In genomic region chrX:38850807-38851533, GRCh38 we compare ENCODE assay signal across 25 cellular contexts. TPM values are rescaled to one million over a fixed set of nuclear protein-coding genes. Genes with fewer than 3 reads are reported as not detected.
DNase-seq lines count a peak whose midpoint lies in the region; ATAC-seq, FAIRE-seq and TF ChIP-seq lines count a peak whose summit lies in the region.
"Had no signal": no experiment of that assay in that cellular context is flagged by ENCODE, and none has a peak within 500 bp of the region (broad histone marks: within the 10 kb centered on the region; RNA-seq: fewer than 3 reads in every experiment).

No MANE protein-coding gene starts in this region.

- H3K36me3 Mint-ChIP-seq in chondrocyte (ENCODE audit: low read depth) = no peaks in the 10 kb centered on the region
- H3K36me3 Mint-ChIP-seq: IgD-negative memory B cell had no signal

- WGBS in pancreas, 2 donors = 72 to 74% methylated on average over 6 of the region's 6 CpGs
- 75% methylated on average over 5 to 6 of the region's 6 CpGs for WGBS in gastroesophageal sphincter (ENCODE audit: low coverage in 1 of 2), 2 donors

- H3K9me3 ChIP-seq in left ventricle myocardium inferior (replicated peaks) (no peaks in the 10 kb centered on the region), pancreas (no peaks in the 10 kb centered on the region), gastroesophageal sphincter (no peaks in the 10 kb centered on the region)
- H3K9me3 ChIP-seq: SK-N-SH had no signal

- TF ChIP-seq EP300 in gastroesophageal sphincter (IDR thresholded peaks at IDR 0.05) = no peak

- ATAC-seq in pancreas (no peak), HG02588 (IDR thresholded peaks at IDR 0.05; ENCODE audit: unreplicated experiment) (no peak), gastroesophageal sphincter (no peak)
- ATAC-seq: Panc1 had no signal

- no peaks in the 10 kb centered on the region for H3K27me3 ChIP-seq in left ventricle myocardium inferior (ENCODE audit: low read depth)
- peaks cover 0 to 23% (median 0%) of the 10 kb centered on the region in 4 donors for H3K27me3 ChIP-seq in pancreas
- no peaks in the 10 kb centered on the region for H3K27me3 ChIP-seq in gastroesophageal sphincter

- FAIRE-seq in GM12891 (lab: Jason Lieb, UNC) (peak; percentile 51), pancreas (lab: Jason Lieb, UNC) (peak; percentile 5)
- FAIRE-seq: D721Med, H1 had no signal

- H3K4me1 ChIP-seq in left ventricle myocardium inferior = no peaks in the 10 kb centered on the region
- peaks cover 0 to 4% (median 0%) of the 10 kb centered on the region in 3 donors for H3K4me1 ChIP-seq in pancreas
- no peaks in the 10 kb centered on the region for H3K4me1 ChIP-seq in gastroesophageal sphincter

- DNase-seq in GM12891 (ENCODE audit: insufficient read length, low spot score) (no peak), caudate nucleus (lab: John Stamatoyannopoulos, UW) (peak in 2 of 61 donors; percentile 0 to 16), left ventricle myocardium inferior (no peak), pancreas (no peak), chondrocyte (ENCODE audit: low spot score) (no peak)
- no peak for DNase-seq in stimulated activated CD4-positive, alpha-beta T cell treated with anti-CD3 and anti-CD28 coated beads, Interleukin-1b, Interleukin-23, amount 100 ng/mL, for 48 hours
- DNase-seq: DMS53, HCEC 1CT, MM.1S, NCI-H1092, NCI-H1417 treated with DMSO at 0.1 percent for 48 hours, NCI-H1694 treated with DMSO at 0.1 percent for 48 hours, NCI-H2081, NCI-H2227 treated with DMSO at 0.1 percent for 48 hours, NCI-H526 treated with DMSO at 0.1 percent for 48 hours, SK-N-SH had no signal

- no peak overlapping the region for H3K27ac Mint-ChIP-seq in chondrocyte (ENCODE audit: unreplicated experiment)
- H3K27ac Mint-ChIP-seq: IgD-negative memory B cell had no signal

- H3K36me3 ChIP-seq in left ventricle myocardium inferior (no peaks in the 10 kb centered on the region), pancreas (no peaks in the 10 kb centered on the region), gastroesophageal sphincter (no peaks in the 10 kb centered on the region)

- TF ChIP-seq CTCF in left ventricle myocardium inferior (IDR thresholded peaks at IDR 0.05; ENCODE audit: borderline replicate concordance) = no peak
- no peak for TF ChIP-seq CTCF in pancreas (IDR thresholded peaks at IDR 0.05)
- TF ChIP-seq CTCF in chondrocyte (IDR thresholded peaks at IDR 0.05) = no peak
- TF ChIP-seq CTCF in gastroesophageal sphincter (IDR thresholded peaks at IDR 0.05) = no peak

- no peaks in the 10 kb centered on the region for H3K27me3 Mint-ChIP-seq in chondrocyte (ENCODE audit: low read depth)
- H3K27me3 Mint-ChIP-seq: IgD-negative memory B cell had no signal

- H3K4me3 Mint-ChIP-seq in chondrocyte (ENCODE audit: unreplicated experiment) = no peak overlapping the region
- H3K4me3 Mint-ChIP-seq: IgD-negative memory B cell had no signal

- TF ChIP-seq POLR2A in GM12891 (IDR thresholded peaks at IDR 0.05; ENCODE audit: low read depth, low read length) (no peak), gastroesophageal sphincter (IDR thresholded peaks at IDR 0.05) (no peak)

- H3K4me3 ChIP-seq in left ventricle myocardium inferior = no peak overlapping the region
- no peak overlapping the region for H3K4me3 ChIP-seq in pancreas
- H3K4me3 ChIP-seq in gastroesophageal sphincter = no peak overlapping the region

- intact Hi-C loops in left ventricle myocardium inferior (cut with micrococcal nuclease) = no loop called here
- intact Hi-C loops in pancreas (cut with DNase I) = no loop called here

- peak overlapping the region; percentile 71 for H3K27ac ChIP-seq in caudate nucleus (ENCODE audit: low read depth, low read length)
- H3K27ac ChIP-seq in left ventricle myocardium inferior (replicated peaks) = peak overlapping the region; percentile 82
- H3K27ac ChIP-seq in pancreas = no peak overlapping the region
- no peak overlapping the region for H3K27ac ChIP-seq in gastroesophageal sphincter
- H3K27ac ChIP-seq: HL-60, KMS-11, RWPE1 had no signal

- peaks cover 4% of the 10 kb centered on the region for H3K9me3 Mint-ChIP-seq in chondrocyte (ENCODE audit: low read depth)
- H3K9me3 Mint-ChIP-seq: IgD-negative memory B cell had no signal

- no peaks in the 10 kb centered on the region for H3K4me1 Mint-ChIP-seq in chondrocyte (ENCODE audit: low read depth)

TF ChIP-seq in GM12891, 5 proteins besides CTCF, POLR2A, EP300 and RAD21:
- TF ChIP-seq POU2F2 (IDR thresholded peaks at IDR 0.05; ENCODE audit: low read depth, low read length) (no peak), POLR2AphosphoS5 (IDR thresholded peaks at IDR 0.05; ENCODE audit: low read depth, low read length) (no peak), PAX5 (IDR thresholded peaks at IDR 0.05; ENCODE audit: insufficient read depth, low read length, severe bottlenecking) (no peak), TAF1 (IDR thresholded peaks at IDR 0.05; ENCODE audit: low read depth, low read length) (no peak), SPI1 (IDR thresholded peaks at IDR 0.05; ENCODE audit: low read depth, low read length) (no peak)

RNA-seq across cellular contexts. Expression of gene MID1IP1, which starts 49.7 kb away (rescaled TPM):
- 31.1 TPM for polyA plus RNA-seq in GM12891 (2012; ENCODE audit: low read depth, missing spikeins)
- total RNA-seq in left ventricle myocardium inferior (30.9 TPM), pancreas (100 to 1,000 TPM in 1 of 6 donors, 10 to 100 TPM in 5; 28.4 to 123 (median 42.3) TPM), chondrocyte (14.7 to 36.0 TPM (median 32.7 TPM) in 3 replicates), gastroesophageal sphincter (10 to 100 TPM; 54.0 to 69.2 (median 56.9) TPM)
- polyA plus RNA-seq in pancreas = 10 to 100 TPM; 34.6 to 37.9 TPM

Comparison
In these comparisons a context has a peak if more than half of its experiments do, and no peak if none do; other contexts are left out.
1. H3K27ac ChIP-seq: peak in caudate nucleus (single experiment) and left ventricle myocardium inferior (single experiment); none in pancreas (0 of 4) and gastroesophageal sphincter (0 of 4).